26 cellular contexts compared by ENCODE assay signal in the genomic region with DNA sequence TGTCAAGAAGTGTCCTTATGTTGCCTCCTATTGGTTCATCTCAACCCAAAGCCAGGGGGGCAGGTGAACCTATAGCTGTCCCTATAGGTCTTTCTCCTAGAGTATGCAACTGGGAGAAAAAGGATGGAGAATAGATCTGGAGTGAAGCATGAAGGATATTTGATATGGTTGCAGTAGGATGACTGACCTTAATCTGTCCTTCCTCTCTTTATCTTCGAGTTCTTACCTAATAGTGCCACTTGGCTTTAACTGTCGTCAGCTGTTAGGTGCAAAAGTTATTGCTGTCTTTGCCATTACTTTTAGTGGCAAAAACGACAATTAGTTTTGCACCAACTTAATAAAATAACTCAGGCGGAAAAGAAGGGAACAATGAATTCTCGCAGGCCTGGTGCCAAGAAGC.
DNase-seq lines count a peak whose midpoint lies in the region; ATAC-seq and TF ChIP-seq lines count a peak whose summit lies in the region.
"Had no signal": no experiment of that assay in that cellular context is flagged by ENCODE, and none has a peak within 500 bp of the region (broad histone marks: within the 10 kb centered on the region; RNA-seq: fewer than 3 reads in every experiment).

No MANE protein-coding gene starts in this region.

- DNase-seq in Right ventricle myocardium superior (no peak), right atrium auricular region (ENCODE audit: low spot score) (no peak), left ventricle myocardium inferior (no peak), cardiac septum (ENCODE audit: low spot score) (no peak), WTC11 (ENCODE audit: low spot score) (no peak), mesendoderm (no peak), smooth muscle cell (lab: John Stamatoyannopoulos, UW; ENCODE audit: unreplicated experiment) (no peak), hepatocyte (ENCODE audit: low spot score) (no peak)
- DNase-seq: 8988T; ACHN; BE2C; C1 segment of cervical spinal cord; CD4-positive, alpha-beta memory T cell; CD4-positive, CD25-positive, alpha-beta regulatory T cell; CD8-positive, alpha-beta memory T cell; COR-L47; DMS 273 treated with DMSO at 0.1 percent for 48 hours; DMS153; DMS53; DMS79; DND-41; EL; GDM1 had no signal

- H3K9me2 ChIP-seq in hepatocyte (replicated peaks; ENCODE audit: insufficient read depth) = no peaks in the 10 kb centered on the region

- H3K4me3 ChIP-seq in right atrium auricular region (no peak overlapping the region), left ventricle myocardium inferior (no peak overlapping the region), mesendoderm (ENCODE audit: low read length) (no peak overlapping the region), smooth muscle cell (no peak overlapping the region), hepatocyte (no peak overlapping the region)
- H3K4me3 ChIP-seq: BLaER1, GM12878 had no signal

- H3K27me3 ChIP-seq in right atrium auricular region (no peaks in the 10 kb centered on the region), left ventricle myocardium inferior (ENCODE audit: low read depth) (no peaks in the 10 kb centered on the region), mesendoderm (ENCODE audit: insufficient read depth, low read length, poor library complexity) (no peaks in the 10 kb centered on the region), smooth muscle cell (ENCODE audit: low read depth) (peaks cover 5% of the 10 kb centered on the region), hepatocyte (no peaks in the 10 kb centered on the region)
- H3K27me3 ChIP-seq: BE2C, BLaER1 had no signal

- peaks cover under 1% of the 10 kb centered on the region; the same call in 1 of the 2 replicates for H3K9me3 Mint-ChIP-seq in WTC11

- H3K36me3 Mint-ChIP-seq in WTC11 = peaks cover under 1% of the 10 kb centered on the region; the same call in 1 of the 2 replicates
- H3K36me3 Mint-ChIP-seq: CD14-positive monocyte; CD4-positive, alpha-beta memory T cell; CD4-positive, CD25-positive, alpha-beta regulatory T cell had no signal

- H3K4me1 ChIP-seq in right atrium auricular region (no peaks in the 10 kb centered on the region), left ventricle myocardium inferior (peaks cover 26% of the 10 kb centered on the region), mesendoderm (ENCODE audit: control insufficient read depth, low read depth, low read length) (peaks cover 9% of the 10 kb centered on the region), smooth muscle cell (ENCODE audit: low read depth) (peaks cover 8% of the 10 kb centered on the region), hepatocyte (ENCODE audit: insufficient read depth) (no peaks in the 10 kb centered on the region)
- H3K4me1 ChIP-seq: BE2C, BLaER1 had no signal

- H2BK5ac ChIP-seq in mesendoderm (ENCODE audit: low read length) = no peak overlapping the region

- no peak for TF ChIP-seq CTCF in right atrium auricular region (IDR thresholded peaks at IDR 0.05)
- TF ChIP-seq CTCF in left ventricle myocardium inferior (IDR thresholded peaks at IDR 0.05; ENCODE audit: borderline replicate concordance) = no peak
- TF ChIP-seq CTCF in WTC11 (IDR thresholded peaks at IDR 0.05) = no peak
- no peak for TF ChIP-seq CTCF in smooth muscle cell (IDR thresholded peaks at IDR 0.05; ENCODE audit: borderline replicate concordance, insufficient read depth, poor library complexity, severe bottlenecking)
- TF ChIP-seq CTCF in hepatocyte (IDR thresholded peaks at IDR 0.05; ENCODE audit: poor library complexity) = no peak

- no peak overlapping the region for H3K23ac ChIP-seq in mesendoderm (ENCODE audit: low read length)

- no peak overlapping the region for H3K4ac ChIP-seq in mesendoderm (ENCODE audit: low read depth, low read length)

- CTCF ChIA-PET in WTC11 (lab: Charles Lee) = no interaction called here

- no peak overlapping the region for H4K5ac ChIP-seq in mesendoderm (ENCODE audit: low read length)

- H4K20me1 ChIP-seq in smooth muscle cell (ENCODE audit: low read depth) (no peaks in the 10 kb centered on the region), hepatocyte (ENCODE audit: insufficient read depth, poor library complexity, severe bottlenecking) (no peaks in the 10 kb centered on the region)
- H4K20me1 ChIP-seq: BLaER1 had no signal

- no peaks in the 10 kb centered on the region for H3K27me3 Mint-ChIP-seq in WTC11 (ENCODE audit: low read depth)
- H3K27me3 Mint-ChIP-seq: CD4-positive, alpha-beta memory T cell; CD4-positive, CD25-positive, alpha-beta regulatory T cell; CD8-positive, alpha-beta memory T cell had no signal

- H3K9me3 ChIP-seq in right atrium auricular region (no peaks in the 10 kb centered on the region), left ventricle myocardium inferior (replicated peaks) (no peaks in the 10 kb centered on the region), smooth muscle cell (replicated peaks; ENCODE audit: low read depth) (no peaks in the 10 kb centered on the region), hepatocyte (ENCODE audit: low read depth) (no peaks in the 10 kb centered on the region)
- H3K9me3 ChIP-seq: BE2C, BLaER1 had no signal

- no peak overlapping the region for H3K9ac ChIP-seq in mesendoderm (ENCODE audit: low read length)
- H3K9ac ChIP-seq in smooth muscle cell (ENCODE audit: low read depth) = no peak overlapping the region
- H3K9ac ChIP-seq: BLaER1 had no signal

- no peak overlapping the region for H3K18ac ChIP-seq in mesendoderm (ENCODE audit: low read length)

- H3K79me1 ChIP-seq in mesendoderm (ENCODE audit: low read length) = peaks cover 13% of the 10 kb centered on the region

- H3K4me2 ChIP-seq in mesendoderm (ENCODE audit: low read length) = no peak overlapping the region
- H3K4me2 ChIP-seq in smooth muscle cell = no peak overlapping the region
- no peak overlapping the region for H3K4me2 ChIP-seq in hepatocyte
- H3K4me2 ChIP-seq: BLaER1 had no signal

- H3K4me1 Mint-ChIP-seq in WTC11 = peaks cover 56% of the 10 kb centered on the region
- H3K4me1 Mint-ChIP-seq: CD14-positive monocyte; CD4-positive, CD25-positive, alpha-beta regulatory T cell; CD8-positive, alpha-beta memory T cell had no signal

- H3K79me2 ChIP-seq in mesendoderm (ENCODE audit: control insufficient read depth, insufficient read depth, low read length) (peaks cover 3% of the 10 kb centered on the region), smooth muscle cell (ENCODE audit: low read depth) (no peaks in the 10 kb centered on the region), hepatocyte (no peaks in the 10 kb centered on the region)

- intact Hi-C loops in Right ventricle myocardium superior (cut with DNase I) (no loop called here), left ventricle myocardium inferior (cut with micrococcal nuclease) (no loop called here), cardiac septum (cut with DNase I) (no loop called here)

- 0 out of 2 replicates have a peak overlapping the region, but pooled peaks have one; percentile 14 for H3K27ac Mint-ChIP-seq in WTC11
- H3K27ac Mint-ChIP-seq: CD14-positive monocyte; CD4-positive, alpha-beta memory T cell; CD4-positive, CD25-positive, alpha-beta regulatory T cell; CD8-positive, alpha-beta memory T cell had no signal

- H3K36me3 ChIP-seq in right atrium auricular region (no peaks in the 10 kb centered on the region), left ventricle myocardium inferior (no peaks in the 10 kb centered on the region), mesendoderm (ENCODE audit: control insufficient read depth, insufficient read depth, low read length) (no peaks in the 10 kb centered on the region), smooth muscle cell (ENCODE audit: low read depth) (no peaks in the 10 kb centered on the region), hepatocyte (replicated peaks; ENCODE audit: insufficient read depth, low read depth) (no peaks in the 10 kb centered on the region)
- H3K36me3 ChIP-seq: BE2C, BLaER1 had no signal

- ATAC-seq in Right ventricle myocardium superior (ENCODE audit: poor library complexity) (peak; percentile 82), WTC11 (no peak)
- ATAC-seq: GM12878 had no signal

- no peak overlapping the region for H3K4me3 Mint-ChIP-seq in WTC11
- H3K4me3 Mint-ChIP-seq: CD14-positive monocyte; CD4-positive, alpha-beta memory T cell; CD4-positive, CD25-positive, alpha-beta regulatory T cell; CD8-positive, alpha-beta memory T cell had no signal

- H3K56ac ChIP-seq in mesendoderm (ENCODE audit: low read length) = no peak overlapping the region

- H2AFZ ChIP-seq in smooth muscle cell (ENCODE audit: low read depth) (no peak overlapping the region), hepatocyte (no peak overlapping the region)

- no peak overlapping the region for H2BK120ac ChIP-seq in mesendoderm (ENCODE audit: low read depth, low read length)

- H2AK5ac ChIP-seq in mesendoderm (ENCODE audit: low read length) = no peak overlapping the region

- H2BK15ac ChIP-seq in mesendoderm (replicated peaks; ENCODE audit: low read depth) = peak overlapping the region; percentile 19

- H3F3A ChIP-seq in smooth muscle cell (ENCODE audit: low read depth) = no peaks in the 10 kb centered on the region

- no peak overlapping the region for H3K27ac ChIP-seq in right atrium auricular region
- H3K27ac ChIP-seq in left ventricle myocardium inferior (replicated peaks) = peak overlapping the region; percentile 3
- H3K27ac ChIP-seq in mesendoderm (ENCODE audit: low read depth, low read length) = no peak overlapping the region
- no peak overlapping the region for H3K27ac ChIP-seq in smooth muscle cell (ENCODE audit: low read depth)
- H3K27ac ChIP-seq in hepatocyte = no peak overlapping the region
- H3K27ac ChIP-seq: BLaER1 had no signal

- POLR2A ChIA-PET in WTC11 (lab: Charles Lee) = no interaction called here

- no CpG with 5 or more reads among the region's 5 CpGs for WGBS in mesendoderm (ENCODE audit: extremely low coverage, insufficient coverage, low lambda C conversion rate)
- 94% methylated on average over 5 of the region's 5 CpGs for WGBS in smooth muscle cell (ENCODE audit: low lambda C conversion rate)
- WGBS in hepatocyte (ENCODE audit: low lambda C conversion rate, missing lambda C conversion rate) = 91% methylated on average over 5 of the region's 5 CpGs

- H4K8ac ChIP-seq in mesendoderm (ENCODE audit: low read depth, low read length) = no peak overlapping the region
